ENCODE assay signal across 39 cellular contexts in the genomic region with DNA sequence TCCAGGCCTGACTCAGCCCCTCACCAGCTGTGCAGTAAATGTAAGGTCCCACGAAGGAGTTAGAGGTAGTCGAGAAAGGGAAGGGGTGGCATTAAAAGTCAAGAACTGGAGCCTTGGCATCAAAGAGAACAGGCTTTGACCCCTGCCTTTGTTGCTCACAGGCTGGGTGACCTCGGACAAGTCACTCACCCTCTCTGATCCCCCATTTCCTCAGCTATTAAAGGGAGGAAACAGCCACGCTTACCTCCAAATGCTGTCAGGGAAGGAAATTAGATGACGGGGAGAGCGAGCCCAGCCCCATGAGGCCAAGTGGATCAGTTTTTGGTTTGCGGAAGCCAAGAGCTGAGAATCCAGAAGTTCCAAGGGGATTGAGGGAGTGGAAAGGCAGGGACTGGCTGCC. TPM values are rescaled to one million over a fixed set of nuclear protein-coding genes. Genes with fewer than 3 reads are reported as not detected.
"Had no signal": no experiment of that assay in that cellular context is flagged by ENCODE, and none has a peak within 500 bp of the region (broad histone marks: within the 10 kb centered on the region; RNA-seq: fewer than 3 reads in every experiment).

No MANE protein-coding gene starts in this region.

- H3K27me3 ChIP-seq: ascending aorta had no signal

- H3K4me1 Mint-ChIP-seq: activated B cell treated with CpG ODN at 0.5 μM for 24 hours; activated naive CD4-positive, alpha-beta T cell treated with anti-CD3 and anti-CD28 coated beads, Interleukin-2, amount 10 ng/mL, durations not matched to agents 7 days and 5 days; activated naive CD8-positive, alpha-beta T cell treated with anti-CD3 and anti-CD28 coated beads, Interleukin-2, amount 10 ng/mL, durations not matched to agents 7 days and 5 days had no signal

- ATAC-seq: activated CD8-positive, alpha-beta T cell treated with anti-CD3 and anti-CD28 coated beads for 36 hours; activated naive CD8-positive, alpha-beta T cell treated with anti-CD3 and anti-CD28 coated beads, Interleukin-2, amount 50 U/mL, for 24 hours; activated T-cell treated with anti-CD3 and anti-CD28 coated beads, Interleukin-2, amount 50 U/mL, for 4 hours; activated T-cell treated with anti-CD3 and anti-CD28 coated beads, Interleukin-2, amount 50 U/mL, for 72 hours; T-cell; T-helper 17 cell had no signal

- H3K36me3 Mint-ChIP-seq: activated CD4-positive, alpha-beta memory T cell treated with anti-CD3 and anti-CD28 coated beads for 36 hours; activated naive CD4-positive, alpha-beta T cell treated with anti-CD3 and anti-CD28 coated beads, Interleukin-2, amount 10 ng/mL, durations not matched to agents 7 days and 5 days; activated naive CD4-positive, alpha-beta T cell treated with anti-CD3 and anti-CD28 coated beads, Interleukin-2, amount 50 U/mL, for 24 hours; activated naive CD8-positive, alpha-beta T cell; activated naive CD8-positive, alpha-beta T cell treated with anti-CD3 and anti-CD28 coated beads, Interleukin-2, amount 10 ng/mL, durations not matched to agents 7 days and 5 days; brain; T-cell had no signal

- FAIRE-seq: bronchial epithelial cell, TTC549 had no signal

- H3K27ac Mint-ChIP-seq: activated B cell treated with CpG ODN at 0.5 μM for 24 hours; activated CD4-positive, alpha-beta memory T cell treated with anti-CD3 and anti-CD28 coated beads for 36 hours; activated CD4-positive, alpha-beta T cell treated with anti-CD3 and anti-CD28 coated beads, Interleukin-2, amount 10 ng/mL, durations not matched to agents 24 days and 14 days; activated CD8-positive, alpha-beta T cell treated with anti-CD3 and anti-CD28 coated beads for 36 hours; activated naive CD4-positive, alpha-beta T cell treated with anti-CD3 and anti-CD28 coated beads, Interleukin-2, amount 10 ng/mL, durations not matched to agents 7 days and 5 days; activated naive CD4-positive, alpha-beta T cell treated with anti-CD3 and anti-CD28 coated beads, Interleukin-2, amount 50 U/mL, for 24 hours; activated naive CD8-positive, alpha-beta T cell; activated naive CD8-positive, alpha-beta T cell treated with anti-CD3 and anti-CD28 coated beads, Interleukin-2, amount 10 ng/mL, durations not matched to agents 7 days and 5 days; activated naive CD8-positive, alpha-beta T cell treated with anti-CD3 and anti-CD28 coated beads, Interleukin-2, amount 50 U/mL, for 24 hours; activated T-cell treated with anti-CD3 and anti-CD28 coated beads, Interleukin-2, amount 50 U/mL, for 72 hours; activated T-helper 1 cell treated with anti-CD3 and anti-CD28 coated beads, Interleukin-12 subunit alpha, Interleukin-12 subunit beta, Interleukin-2, Interleukin-4 antibody, amounts not matched to agents 30 ng/mL and 10 ng/mL and 1 ng/mL, durations not matched to agents 14 hours and 24 hours and 36 hours; activated T-helper 2 cell treated with anti-CD3 and anti-CD28 coated beads, Interferon-gamma antibody, Interleukin-2, Interleukin-4, amounts not matched to agents 10 μg/mL and 5 μg/mL and 100 μg/mL, durations not matched to agents 14 hours and 24 hours and 36 hours; T-cell; T-helper 2 cell treated with Interferon-gamma antibody and Interleukin-4, amounts not matched to agents 5 μg/mL and 100 μg/mL, for 36 hours had no signal

- H3K9me3 Mint-ChIP-seq: activated B cell treated with CpG ODN at 0.5 μM for 24 hours; activated CD4-positive, alpha-beta memory T cell treated with anti-CD3 and anti-CD28 coated beads for 36 hours; activated CD4-positive, alpha-beta T cell treated with anti-CD3 and anti-CD28 coated beads, Interleukin-2, amount 10 ng/mL, durations not matched to agents 24 days and 14 days; activated CD8-positive, alpha-beta T cell treated with anti-CD3 and anti-CD28 coated beads for 36 hours; activated naive CD4-positive, alpha-beta T cell treated with anti-CD3 and anti-CD28 coated beads, Interleukin-2, amount 10 ng/mL, durations not matched to agents 7 days and 5 days; activated naive CD4-positive, alpha-beta T cell treated with anti-CD3 and anti-CD28 coated beads, Interleukin-2, amount 50 U/mL, for 24 hours; activated naive CD8-positive, alpha-beta T cell treated with anti-CD3 and anti-CD28 coated beads, Interleukin-2, amount 10 ng/mL, durations not matched to agents 7 days and 5 days; activated naive CD8-positive, alpha-beta T cell treated with anti-CD3 and anti-CD28 coated beads, Interleukin-2, amount 50 U/mL, for 24 hours; activated T-cell treated with anti-CD3 and anti-CD28 coated beads, Interleukin-2, amount 50 U/mL, for 4 hours; activated T-cell treated with anti-CD3 and anti-CD28 coated beads, Interleukin-2, amount 50 U/mL, for 72 hours; activated T-helper 1 cell treated with anti-CD3 and anti-CD28 coated beads, Interleukin-12 subunit alpha, Interleukin-12 subunit beta, Interleukin-2, Interleukin-4 antibody, amounts not matched to agents 30 ng/mL and 10 ng/mL and 1 ng/mL, durations not matched to agents 14 hours and 24 hours and 36 hours; activated T-helper 2 cell treated with anti-CD3 and anti-CD28 coated beads, Interferon-gamma antibody, Interleukin-2, Interleukin-4, amounts not matched to agents 10 μg/mL and 5 μg/mL and 100 μg/mL, durations not matched to agents 14 hours and 24 hours and 36 hours; central memory CD8-positive, alpha-beta T cell; T-cell; T-helper 2 cell treated with Interferon-gamma antibody and Interleukin-4, amounts not matched to agents 5 μg/mL and 100 μg/mL, for 36 hours had no signal

- H3K4me1 ChIP-seq: ascending aorta had no signal

- H3K4me3 Mint-ChIP-seq: activated B cell treated with CpG ODN at 0.5 μM for 24 hours; activated CD4-positive, alpha-beta memory T cell treated with anti-CD3 and anti-CD28 coated beads for 36 hours; activated CD4-positive, alpha-beta T cell treated with anti-CD3 and anti-CD28 coated beads, Interleukin-2, amount 10 ng/mL, durations not matched to agents 24 days and 14 days; activated CD8-positive, alpha-beta T cell treated with anti-CD3 and anti-CD28 coated beads for 36 hours; activated naive CD4-positive, alpha-beta T cell treated with anti-CD3 and anti-CD28 coated beads, Interleukin-2, amount 10 ng/mL, durations not matched to agents 7 days and 5 days; activated naive CD4-positive, alpha-beta T cell treated with anti-CD3 and anti-CD28 coated beads, Interleukin-2, amount 50 U/mL, for 24 hours; activated naive CD8-positive, alpha-beta T cell; activated naive CD8-positive, alpha-beta T cell treated with anti-CD3 and anti-CD28 coated beads, Interleukin-2, amount 10 ng/mL, durations not matched to agents 7 days and 5 days; activated naive CD8-positive, alpha-beta T cell treated with anti-CD3 and anti-CD28 coated beads, Interleukin-2, amount 50 U/mL, for 24 hours; activated T-cell treated with anti-CD3 and anti-CD28 coated beads, Interleukin-2, amount 50 U/mL, for 4 hours; activated T-cell treated with anti-CD3 and anti-CD28 coated beads, Interleukin-2, amount 50 U/mL, for 72 hours; activated T-helper 1 cell treated with anti-CD3 and anti-CD28 coated beads, Interleukin-12 subunit alpha, Interleukin-12 subunit beta, Interleukin-2, Interleukin-4 antibody, amounts not matched to agents 30 ng/mL and 10 ng/mL and 1 ng/mL, durations not matched to agents 14 hours and 24 hours and 36 hours; brain; central memory CD8-positive, alpha-beta T cell; T-cell; T-helper 17 cell; T-helper 2 cell treated with Interferon-gamma antibody and Interleukin-4, amounts not matched to agents 5 μg/mL and 100 μg/mL, for 36 hours had no signal

- H3K36me3 ChIP-seq: ascending aorta, cardiac muscle cell had no signal

- H3K27ac ChIP-seq: ascending aorta, cardiac muscle cell, VCaP had no signal

- H3K9me3 ChIP-seq: ascending aorta had no signal

- H3K4me3 ChIP-seq: ascending aorta, cardiac muscle cell had no signal

- DNase-seq: activated B cell treated with CpG ODN at 0.5 μM for 24 hours; activated CD4-positive, alpha-beta memory T cell treated with anti-CD3 and anti-CD28 coated beads for 36 hours; activated CD4-positive, alpha-beta T cell treated with anti-CD3 and anti-CD28 coated beads for 4 hours; activated CD4-positive, alpha-beta T cell treated with anti-CD3 and anti-CD28 coated beads, Interleukin-2, amount 10 ng/mL, durations not matched to agents 24 days and 14 days; activated CD4-positive, alpha-beta T cell treated with anti-CD3 and anti-CD28 coated beads, Interleukin-2, amount 50 U/mL, for 1 hour; activated CD4-positive, alpha-beta T cell treated with anti-CD3 and anti-CD28 coated beads, Interleukin-2, amount 50 U/mL, for 4 hours; activated CD4-positive, CD25-positive, alpha-beta regulatory T cell treated with anti-CD3 and anti-CD28 coated beads, Interleukin-2, amount 50 U/mL, for 72 hours; activated CD8-positive, alpha-beta memory T cell treated with anti-CD3 and anti-CD28 coated beads, Interleukin-2, amount 50 U/mL, for 4 hours; activated CD8-positive, alpha-beta T cell treated with anti-CD3 and anti-CD28 coated beads for 36 hours; activated gamma-delta T cell; activated naive CD4-positive, alpha-beta T cell treated with anti-CD3 and anti-CD28 coated beads, Interleukin-2, amount 10 ng/mL, durations not matched to agents 7 days and 5 days; activated naive CD4-positive, alpha-beta T cell treated with Interleukin-2 at 50 U/mL for 16 hours; activated naive CD8-positive, alpha-beta T cell treated with anti-CD3 and anti-CD28 coated beads, Interleukin-2, amount 10 ng/mL, durations not matched to agents 7 days and 5 days; activated naive CD8-positive, alpha-beta T cell treated with anti-CD3 and anti-CD28 coated beads, Interleukin-2, amount 50 U/mL, for 24 hours; activated T-cell treated with anti-CD3 and anti-CD28 coated beads for 4 hours; activated T-cell treated with anti-CD3 and anti-CD28 coated beads, Interleukin-2, amount 50 U/mL, for 1 hour; activated T-cell treated with anti-CD3 and anti-CD28 coated beads, Interleukin-2, amount 50 U/mL, for 4 hours; activated T-cell treated with anti-CD3 and anti-CD28 coated beads, Interleukin-2, amount 50 U/mL, for 72 hours; amygdala; anterior cingulate cortex; caudate nucleus; cerebellar nuclear complex; T-cell; T-helper 17 cell; T-helper 9 cell had no signal

RNA-seq across cellular contexts. Expression of a gene that starts 8.7 kb away (rescaled TPM):
- total RNA-seq: activated B cell treated with CpG ODN at 0.5 μM for 24 hours; activated CD8-positive, alpha-beta memory T cell treated with anti-CD3 and anti-CD28 coated beads for 36 hours; activated T-cell treated with anti-CD3 and anti-CD28 coated beads, Interleukin-2, amount 50 U/mL, for 4 hours; activated T-helper 1 cell treated with anti-CD3 and anti-CD28 coated beads, Interleukin-12 subunit alpha, Interleukin-12 subunit beta, Interleukin-2, Interleukin-4 antibody, amounts not matched to agents 30 ng/mL and 10 ng/mL and 1 ng/mL, durations not matched to agents 14 hours and 24 hours and 36 hours; activated T-helper 2 cell treated with anti-CD3 and anti-CD28 coated beads, Interferon-gamma antibody, Interleukin-2, Interleukin-4, amounts not matched to agents 10 μg/mL and 5 μg/mL and 100 μg/mL, durations not matched to agents 14 hours and 24 hours and 36 hours; ascending aorta; chondrocyte; T-helper 17 cell had no signal
